1 cellular context compared by ENCODE assay signal in the genomic region with DNA sequence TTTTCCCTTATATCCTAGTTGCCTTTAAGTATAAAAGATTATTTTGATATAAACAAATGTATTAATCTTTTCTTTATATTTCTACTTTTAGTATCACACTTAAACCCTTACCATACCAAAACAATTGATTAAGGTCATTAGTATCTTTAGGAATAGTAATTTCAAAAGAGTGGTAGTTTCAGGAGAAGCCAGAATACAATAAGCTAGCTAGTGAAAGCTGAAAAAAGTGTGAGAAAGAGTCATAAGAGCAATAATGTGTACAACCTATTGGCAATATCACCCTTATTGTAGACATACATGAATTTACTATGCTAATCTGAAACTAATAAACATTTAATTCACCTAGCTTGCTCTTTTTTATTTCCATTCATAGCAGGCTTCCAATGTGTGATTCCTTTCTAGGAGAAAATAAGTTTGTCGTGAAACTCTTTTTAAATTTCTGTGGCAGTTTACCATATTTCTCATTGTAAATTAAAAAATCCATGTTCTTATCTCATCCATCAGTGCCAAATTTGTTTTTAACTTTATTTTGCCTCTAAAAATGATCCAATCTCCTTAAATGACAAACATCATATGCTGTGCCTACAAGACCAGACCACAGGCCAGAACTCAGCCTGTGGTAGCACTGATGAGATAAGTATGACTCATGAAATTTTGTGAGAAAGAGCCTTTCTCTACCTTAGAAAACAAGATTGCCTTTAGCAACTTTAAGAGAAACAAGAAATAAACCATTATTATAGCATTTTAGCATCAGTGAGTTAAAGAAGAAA.
TF ChIP-seq lines count a peak whose summit lies in the region.

No MANE protein-coding gene starts in this region.

TF ChIP-seq in K562, 482 proteins besides CTCF, POLR2A, EP300 and RAD21 (continued from another document and continues in another):
- TF ChIP-seq, protein P1, sequence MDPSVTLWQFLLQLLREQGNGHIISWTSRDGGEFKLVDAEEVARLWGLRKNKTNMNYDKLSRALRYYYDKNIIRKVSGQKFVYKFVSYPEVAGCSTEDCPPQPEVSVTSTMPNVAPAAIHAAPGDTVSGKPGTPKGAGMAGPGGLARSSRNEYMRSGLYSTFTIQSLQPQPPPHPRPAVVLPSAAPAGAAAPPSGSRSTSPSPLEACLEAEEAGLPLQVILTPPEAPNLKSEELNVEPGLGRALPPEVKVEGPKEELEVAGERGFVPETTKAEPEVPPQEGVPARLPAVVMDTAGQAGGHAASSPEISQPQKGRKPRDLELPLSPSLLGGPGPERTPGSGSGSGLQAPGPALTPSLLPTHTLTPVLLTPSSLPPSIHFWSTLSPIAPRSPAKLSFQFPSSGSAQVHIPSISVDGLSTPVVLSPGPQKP (CRISPR knock-in tag; IDR thresholded peaks at IDR 0.05) = no peak
- TF ChIP-seq ZNF740 (CRISPR knock-in tag; IDR thresholded peaks at IDR 0.05) (no peak), ZNF740 (tag; IDR thresholded peaks at IDR 0.05) (no peak), HIVEP1 (CRISPR knock-in tag; IDR thresholded peaks at IDR 0.05) (no peak), ZNF41 (CRISPR knock-in tag; conservative IDR thresholded peaks at IDR 0.05) (no peak), CBFA2T3 (IDR thresholded peaks at IDR 0.05) (peak; percentile 66), SRSF7 (optimal IDR thresholded peaks at IDR 0.05; ENCODE audit: low read depth, low read length) (no peak), HDAC2 (IDR thresholded peaks at IDR 0.05) (0 out of 2 replicates have a peak, but pooled peaks have one; percentile 20), ZNF217 (CRISPR knock-in tag; IDR thresholded peaks at IDR 0.05) (no peak), SMARCE1 (IDR thresholded peaks at IDR 0.05) (peak; percentile 96), FOS (IDR thresholded peaks at IDR 0.05; ENCODE audit: extremely low read depth, insufficient read length) (peak; percentile 40), ZNF79 (CRISPR knock-in tag; IDR thresholded peaks at IDR 0.05; ENCODE audit: low read depth) (no peak), MED1 (CRISPR knock-in tag; IDR thresholded peaks at IDR 0.05; ENCODE audit: borderline replicate concordance) (no peak), DIDO1 (tag; IDR thresholded peaks at IDR 0.05; ENCODE audit: low read depth) (no peak), ZNF778 (CRISPR knock-in tag; IDR thresholded peaks at IDR 0.05) (no peak), ZNF584 (CRISPR knock-in tag; IDR thresholded peaks at IDR 0.05; ENCODE audit: low read depth) (no peak), ZNF274 (IDR thresholded peaks at IDR 0.05; ENCODE audit: borderline replicate concordance, low read depth, low read length) (no peak), ATF7 (IDR thresholded peaks at IDR 0.05) (peak; percentile 63), LARP7 (IDR thresholded peaks at IDR 0.05) (no peak), MECOM (CRISPR knock-in tag; IDR thresholded peaks at IDR 0.05) (no peak), ARID3A (IDR thresholded peaks at IDR 0.05; ENCODE audit: borderline replicate concordance, low read depth, low read length) (peak; percentile 53; the same call in 1 of the 2 replicates), MTA1 (IDR thresholded peaks at IDR 0.05; ENCODE audit: borderline replicate concordance) (0 out of 2 replicates have a peak, but pooled peaks have one; percentile 47), NFIX (CRISPR knock-in tag; IDR thresholded peaks at IDR 0.05; ENCODE audit: low read depth) (no peak), ZNF518B (CRISPR knock-in tag; IDR thresholded peaks at IDR 0.05) (no peak), TRIM28 (IDR thresholded peaks at IDR 0.05) (0 out of 2 replicates have a peak, but pooled peaks have one; percentile 20), ZNF282 (CRISPR knock-in tag; IDR thresholded peaks at IDR 0.05) (no peak), RNF219 (CRISPR knock-in tag; IDR thresholded peaks at IDR 0.05) (no peak), MEF2D (tag; conservative IDR thresholded peaks at IDR 0.05; ENCODE audit: low read depth) (no peak), ZNF444 (CRISPR knock-in tag; IDR thresholded peaks at IDR 0.05) (no peak), FOXM1 (IDR thresholded peaks at IDR 0.05; ENCODE audit: low read depth) (no peak), FOXM1 (CRISPR knock-in tag; IDR thresholded peaks at IDR 0.05; ENCODE audit: low read depth) (no peak), JUN (IDR thresholded peaks at IDR 0.05; ENCODE audit: borderline replicate concordance, low read depth, low read length) (peak; percentile 81), JUN (CRISPR knock-in tag; IDR thresholded peaks at IDR 0.05; ENCODE audit: borderline replicate concordance) (no peak), TCF3 (CRISPR knock-in tag; IDR thresholded peaks at IDR 0.05) (peak; percentile 57), CBFB (CRISPR knock-in tag; IDR thresholded peaks at IDR 0.05) (no peak), NFE2 (IDR thresholded peaks at IDR 0.05; ENCODE audit: low read depth) (peak; percentile 94), LCOR (CRISPR knock-in tag; IDR thresholded peaks at IDR 0.05) (peak; percentile 61; the same call in 1 of the 2 replicates), RB1 (IDR thresholded peaks at IDR 0.05; ENCODE audit: low read depth) (no peak)
- TF ChIP-seq, protein P2, sequence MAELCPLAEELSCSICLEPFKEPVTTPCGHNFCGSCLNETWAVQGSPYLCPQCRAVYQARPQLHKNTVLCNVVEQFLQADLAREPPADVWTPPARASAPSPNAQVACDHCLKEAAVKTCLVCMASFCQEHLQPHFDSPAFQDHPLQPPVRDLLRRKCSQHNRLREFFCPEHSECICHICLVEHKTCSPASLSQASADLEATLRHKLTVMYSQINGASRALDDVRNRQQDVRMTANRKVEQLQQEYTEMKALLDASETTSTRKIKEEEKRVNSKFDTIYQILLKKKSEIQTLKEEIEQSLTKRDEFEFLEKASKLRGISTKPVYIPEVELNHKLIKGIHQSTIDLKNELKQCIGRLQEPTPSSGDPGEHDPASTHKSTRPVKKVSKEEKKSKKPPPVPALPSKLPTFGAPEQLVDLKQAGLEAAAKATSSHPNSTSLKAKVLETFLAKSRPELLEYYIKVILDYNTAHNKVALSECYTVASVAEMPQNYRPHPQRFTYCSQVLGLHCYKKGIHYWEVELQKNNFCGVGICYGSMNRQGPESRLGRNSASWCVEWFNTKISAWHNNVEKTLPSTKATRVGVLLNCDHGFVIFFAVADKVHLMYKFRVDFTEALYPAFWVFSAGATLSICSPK (IDR thresholded peaks at IDR 0.05; ENCODE audit: borderline replicate concordance) = no peak
- TF ChIP-seq, protein P3, sequence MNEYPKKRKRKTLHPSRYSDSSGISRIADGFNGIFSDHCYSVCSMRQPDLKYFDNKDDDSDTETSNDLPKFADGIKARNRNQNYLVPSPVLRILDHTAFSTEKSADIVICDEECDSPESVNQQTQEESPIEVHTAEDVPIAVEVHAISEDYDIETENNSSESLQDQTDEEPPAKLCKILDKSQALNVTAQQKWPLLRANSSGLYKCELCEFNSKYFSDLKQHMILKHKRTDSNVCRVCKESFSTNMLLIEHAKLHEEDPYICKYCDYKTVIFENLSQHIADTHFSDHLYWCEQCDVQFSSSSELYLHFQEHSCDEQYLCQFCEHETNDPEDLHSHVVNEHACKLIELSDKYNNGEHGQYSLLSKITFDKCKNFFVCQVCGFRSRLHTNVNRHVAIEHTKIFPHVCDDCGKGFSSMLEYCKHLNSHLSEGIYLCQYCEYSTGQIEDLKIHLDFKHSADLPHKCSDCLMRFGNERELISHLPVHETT (CRISPR knock-in tag; conservative IDR thresholded peaks at IDR 0.05 in 1 of 2, IDR thresholded peaks at IDR 0.05 in 1 of 2) = peak in 1 of 2 experiments; percentile 39; a peak in 1 of 4 replicates
- TF ChIP-seq, protein P4, sequence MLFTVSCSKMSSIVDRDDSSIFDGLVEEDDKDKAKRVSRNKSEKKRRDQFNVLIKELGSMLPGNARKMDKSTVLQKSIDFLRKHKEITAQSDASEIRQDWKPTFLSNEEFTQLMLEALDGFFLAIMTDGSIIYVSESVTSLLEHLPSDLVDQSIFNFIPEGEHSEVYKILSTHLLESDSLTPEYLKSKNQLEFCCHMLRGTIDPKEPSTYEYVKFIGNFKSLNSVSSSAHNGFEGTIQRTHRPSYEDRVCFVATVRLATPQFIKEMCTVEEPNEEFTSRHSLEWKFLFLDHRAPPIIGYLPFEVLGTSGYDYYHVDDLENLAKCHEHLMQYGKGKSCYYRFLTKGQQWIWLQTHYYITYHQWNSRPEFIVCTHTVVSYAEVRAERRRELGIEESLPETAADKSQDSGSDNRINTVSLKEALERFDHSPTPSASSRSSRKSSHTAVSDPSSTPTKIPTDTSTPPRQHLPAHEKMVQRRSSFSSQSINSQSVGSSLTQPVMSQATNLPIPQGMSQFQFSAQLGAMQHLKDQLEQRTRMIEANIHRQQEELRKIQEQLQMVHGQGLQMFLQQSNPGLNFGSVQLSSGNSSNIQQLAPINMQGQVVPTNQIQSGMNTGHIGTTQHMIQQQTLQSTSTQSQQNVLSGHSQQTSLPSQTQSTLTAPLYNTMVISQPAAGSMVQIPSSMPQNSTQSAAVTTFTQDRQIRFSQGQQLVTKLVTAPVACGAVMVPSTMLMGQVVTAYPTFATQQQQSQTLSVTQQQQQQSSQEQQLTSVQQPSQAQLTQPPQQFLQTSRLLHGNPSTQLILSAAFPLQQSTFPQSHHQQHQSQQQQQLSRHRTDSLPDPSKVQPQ (CRISPR knock-in tag; IDR thresholded peaks at IDR 0.05; ENCODE audit: borderline replicate concordance) = no peak
- TF ChIP-seq, protein P5, sequence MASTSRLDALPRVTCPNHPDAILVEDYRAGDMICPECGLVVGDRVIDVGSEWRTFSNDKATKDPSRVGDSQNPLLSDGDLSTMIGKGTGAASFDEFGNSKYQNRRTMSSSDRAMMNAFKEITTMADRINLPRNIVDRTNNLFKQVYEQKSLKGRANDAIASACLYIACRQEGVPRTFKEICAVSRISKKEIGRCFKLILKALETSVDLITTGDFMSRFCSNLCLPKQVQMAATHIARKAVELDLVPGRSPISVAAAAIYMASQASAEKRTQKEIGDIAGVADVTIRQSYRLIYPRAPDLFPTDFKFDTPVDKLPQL (IDR thresholded peaks at IDR 0.05; ENCODE audit: extremely low read depth, insufficient read length) = no peak
- TF ChIP-seq, protein P6, sequence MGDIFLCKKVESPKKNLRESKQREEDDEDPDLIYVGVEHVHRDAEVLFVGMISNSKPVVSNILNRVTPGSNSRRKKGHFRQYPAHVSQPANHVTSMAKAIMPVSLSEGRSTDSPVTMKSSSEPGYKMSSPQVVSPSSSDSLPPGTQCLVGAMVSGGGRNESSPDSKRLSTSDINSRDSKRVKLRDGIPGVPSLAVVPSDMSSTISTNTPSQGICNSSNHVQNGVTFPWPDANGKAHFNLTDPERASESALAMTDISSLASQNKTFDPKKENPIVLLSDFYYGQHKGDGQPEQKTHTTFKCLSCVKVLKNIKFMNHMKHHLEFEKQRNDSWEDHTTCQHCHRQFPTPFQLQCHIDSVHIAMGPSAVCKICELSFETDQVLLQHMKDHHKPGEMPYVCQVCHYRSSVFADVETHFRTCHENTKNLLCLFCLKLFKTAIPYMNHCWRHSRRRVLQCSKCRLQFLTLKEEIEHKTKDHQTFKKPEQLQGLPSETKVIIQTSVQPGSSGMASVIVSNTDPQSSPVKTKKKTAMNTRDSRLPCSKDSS (IDR thresholded peaks at IDR 0.05; ENCODE audit: low read depth, partially characterized antibody) = no peak
